24 cellular contexts compared by ENCODE assay signal in the genomic region with DNA sequence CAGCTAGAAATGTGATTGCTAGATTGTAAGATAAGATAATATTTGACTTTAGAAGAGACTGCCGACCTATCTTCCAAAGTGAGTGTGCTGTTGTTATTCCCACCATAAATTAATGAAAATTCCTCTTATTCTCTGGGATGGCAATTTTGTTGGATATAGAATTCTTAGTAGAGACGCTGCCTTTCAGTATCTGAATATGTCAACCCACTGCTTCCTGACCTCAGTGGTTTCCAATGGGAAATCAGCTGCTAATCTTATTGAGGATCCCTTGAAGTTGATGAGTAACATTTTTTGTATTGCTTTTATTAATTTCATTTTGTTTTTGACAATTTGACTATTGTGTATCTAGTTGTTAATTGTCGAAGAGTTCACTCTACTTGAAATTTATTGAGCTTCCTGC.
"Had no signal": no experiment of that assay in that cellular context is flagged by ENCODE, and none has a peak within 500 bp of the region (broad histone marks: within the 10 kb centered on the region; RNA-seq: fewer than 3 reads in every experiment).

No MANE protein-coding gene starts in this region.

- H3K27me3 ChIP-seq: colonic mucosa, esophagus muscularis mucosa, esophagus squamous epithelium, foreskin keratinocyte, gastrocnemius medialis, gastroesophageal sphincter, heart left ventricle, heart right ventricle had no signal

- H3K27ac Mint-ChIP-seq: dendritic cell treated with granulocyte-macrophage colony-stimulating factor and Interleukin-4, amounts not matched to agents 40 ng/mL and 50 ng/mL, for 4 days; effector memory CD8-positive, alpha-beta T cell had no signal

- H3K4me3 ChIP-seq: colonic mucosa, coronary artery, dorsolateral prefrontal cortex, esophagus muscularis mucosa, esophagus squamous epithelium, gastrocnemius medialis, gastroesophageal sphincter, heart left ventricle, heart right ventricle had no signal

- H3K36me3 ChIP-seq: colonic mucosa, esophagus muscularis mucosa, esophagus squamous epithelium, gastrocnemius medialis, gastroesophageal sphincter, heart left ventricle, heart right ventricle had no signal

- H3K4me1 ChIP-seq: colonic mucosa, esophagus muscularis mucosa, esophagus squamous epithelium, foreskin keratinocyte, gastrocnemius medialis, gastroesophageal sphincter, heart left ventricle, heart right ventricle had no signal

- H3K9me3 ChIP-seq: colonic mucosa, esophagus muscularis mucosa, esophagus squamous epithelium, gastrocnemius medialis, gastroesophageal sphincter, heart right ventricle had no signal

- ATAC-seq: effector memory CD8-positive, alpha-beta T cell; esophagus mucosa; foreskin keratinocyte; gastrocnemius medialis; gastroesophageal sphincter; heart left ventricle; heart right ventricle had no signal

- H3K27ac ChIP-seq: colonic mucosa, coronary artery, dorsolateral prefrontal cortex, epithelial cell of prostate, esophagus muscularis mucosa, esophagus squamous epithelium, foreskin keratinocyte, gastrocnemius medialis, gastroesophageal sphincter, heart left ventricle, heart right ventricle had no signal

- H3K4me3 Mint-ChIP-seq: dendritic cell treated with granulocyte-macrophage colony-stimulating factor and Interleukin-4, amounts not matched to agents 40 ng/mL and 50 ng/mL, for 4 days; effector memory CD8-positive, alpha-beta T cell had no signal

- DNase-seq: colonic mucosa; cortex of kidney; dermis blood vessel endothelial cell; dorsolateral prefrontal cortex; effector CD4-positive, alpha-beta T cell; effector CD8-positive, alpha-beta T cell; effector memory CD4-positive, alpha-beta T cell; effector memory CD8-positive, alpha-beta T cell; erythroblast; esophagus squamous epithelium; foreskin fibroblast; foreskin keratinocyte; foreskin melanocyte; gastrocnemius medialis; glutamatergic neuron; head of caudate nucleus; heart left ventricle; heart right ventricle had no signal

- H3K9me3 Mint-ChIP-seq: dendritic cell treated with granulocyte-macrophage colony-stimulating factor and Interleukin-4, amounts not matched to agents 40 ng/mL and 50 ng/mL, for 4 days had no signal

- H3K27me3 Mint-ChIP-seq: dendritic cell treated with granulocyte-macrophage colony-stimulating factor and Interleukin-4, amounts not matched to agents 40 ng/mL and 50 ng/mL, for 4 days; effector memory CD8-positive, alpha-beta T cell had no signal
